Comparison of ENCODE assay signal across 9 cellular contexts in genomic region chr5:151319334-151319733, GRCh38. TPM values are rescaled to one million over a fixed set of nuclear protein-coding genes. Genes with fewer than 3 reads are reported as not detected.
DNase-seq lines count a peak whose midpoint lies in the region; ATAC-seq, FAIRE-seq and TF ChIP-seq lines count a peak whose summit lies in the region.
"Had no signal": no experiment of that assay in that cellular context is flagged by ENCODE, and none has a peak within 500 bp of the region (broad histone marks: within the 10 kb centered on the region; RNA-seq: fewer than 3 reads in every experiment).

No MANE protein-coding gene starts in this region.

- H3K4me3 Mint-ChIP-seq in neural crest cell = no peak overlapping the region

- no peak for FAIRE-seq in bronchial epithelial cell (lab: Jason Lieb, UNC)

- H3K27ac Mint-ChIP-seq in neural crest cell (ENCODE audit: unreplicated experiment) = no peak overlapping the region

- H3K27me3 Mint-ChIP-seq in neural crest cell (ENCODE audit: low read depth) = no peaks in the 10 kb centered on the region

- peak; percentile 66 for ATAC-seq in GM21526 (IDR thresholded peaks at IDR 0.05; ENCODE audit: low FRiP score, unreplicated experiment)
- ATAC-seq in HG02870 (IDR thresholded peaks at IDR 0.05; ENCODE audit: unreplicated experiment) = no peak

- peaks cover 18% of the 10 kb centered on the region for H3K4me1 Mint-ChIP-seq in neural crest cell

- DNase-seq in GM10266 (ENCODE audit: extremely low spot score) (no peak), LHCN-M2 (ENCODE audit: low read depth) (peak; percentile 51), bronchial epithelial cell (ENCODE audit: low read depth) (peak; percentile 18), neural crest cell (ENCODE audit: low read depth, low spot score) (no peak), COR-L47 (lab: John Stamatoyannopoulos, UW) (no peak), GOT3 (lab: John Stamatoyannopoulos, UW) (no peak)

- H3K4me3 ChIP-seq in bronchial epithelial cell (ENCODE audit: low read depth, low read length) = no peak overlapping the region
- H3K4me3 ChIP-seq: tibial artery had no signal

- no peaks in the 10 kb centered on the region for H3K36me3 ChIP-seq in bronchial epithelial cell (ENCODE audit: control insufficient read depth, insufficient read depth, low read length)
- H3K36me3 ChIP-seq: tibial artery had no signal

- H3K36me3 Mint-ChIP-seq in neural crest cell (ENCODE audit: low read depth) = no peaks in the 10 kb centered on the region

- H3K27me3 ChIP-seq in bronchial epithelial cell (ENCODE audit: control insufficient read depth, insufficient read depth, low read length) = no peaks in the 10 kb centered on the region
- H3K27me3 ChIP-seq: tibial artery had no signal

- H3K9me3 Mint-ChIP-seq in neural crest cell = no peaks in the 10 kb centered on the region

- TF ChIP-seq CTCF in GM10266 (IDR thresholded peaks at IDR 0.05; ENCODE audit: control insufficient read depth, insufficient read depth, low read depth, missing control alignments) (peak; percentile 31), bronchial epithelial cell (IDR thresholded peaks at IDR 0.05; ENCODE audit: insufficient read depth, low read length, severe bottlenecking) (peak; percentile 27), neural crest cell (conservative IDR thresholded peaks at IDR 0.05) (peak; percentile 29)

RNA-seq across cellular contexts. Expression of gene SLC36A3, which starts 15.8 kb away (rescaled TPM):
- not detected in 2 replicates for total RNA-seq in LHCN-M2 (2014; rRNA removed)
- polyA plus RNA-seq in LHCN-M2 (2012) = not detected
- total RNA-seq in bronchial epithelial cell = not detected in 2 replicates
- total RNA-seq in neural crest cell = not detected in 2 replicates

RNA-seq across cellular contexts. Expression of gene SLC36A2, which starts 28.0 kb away (rescaled TPM):
- total RNA-seq in LHCN-M2 (2014; rRNA removed) (not detected in 2 replicates), bronchial epithelial cell (not detected in 2 replicates), neural crest cell (not detected in 2 replicates)
- polyA plus RNA-seq in LHCN-M2 (2012) = not detected

Comparison
In these comparisons a context has a peak if more than half of its experiments do, and no peak if none do; other contexts are left out.
1. DNase-seq: peak in LHCN-M2 (single experiment) and bronchial epithelial cell (single experiment); none in GM10266 (single experiment), neural crest cell (single experiment), COR-L47 (single experiment) and GOT3 (single experiment).
2. Peak in every context shown above with its lines, with median percentiles within 50 percentile points of each other: CTCF ChIP-seq.